Comparison of ENCODE assay signal across 11 cellular contexts in genomic region chr3:25423780-25424179, GRCh38. TPM values are rescaled to one million over a fixed set of nuclear protein-coding genes. Genes with fewer than 3 reads are reported as not detected.
DNase-seq lines count a peak whose midpoint lies in the region; ATAC-seq, FAIRE-seq and TF ChIP-seq lines count a peak whose summit lies in the region.
"Had no signal": no experiment of that assay in that cellular context is flagged by ENCODE, and none has a peak within 500 bp of the region (broad histone marks: within the 10 kb centered on the region; RNA-seq: fewer than 3 reads in every experiment).

No MANE protein-coding gene starts in this region.

- CTCF ChIA-PET in A549 (lab: Yijun Ruan, JAX) = interaction anchor here (1.3 to 1.6 kb wide), 2 partner anchors 16 to 18 kb away, joined by 3 to 4 read pairs; no protein-coding TSS in a partner anchor

- POLR2A ChIA-PET in A549 (lab: Yijun Ruan, JAX) = interaction anchor here (0.6 to 1.5 kb wide), 6 partner anchors 10 to 169 kb away, joined by 3 to 4 read pairs (median 3); no protein-coding TSS in a partner anchor

- H3K4me3 ChIP-seq in A549 (0 out of 3 replicates have a peak overlapping the region, but pooled peaks have one; percentile 0), brain microvascular endothelial cell (ENCODE audit: low read depth, low read length) (no peak overlapping the region), stomach (no peak overlapping the region)

- H3K27me3 ChIP-seq in brain microvascular endothelial cell (replicated peaks) (no peaks in the 10 kb centered on the region), stomach (no peaks in the 10 kb centered on the region)

- ATAC-seq in A549 = peak in 1 of 2 experiments; percentile 27; a peak in 4 of 6 replicates
- peak; percentile 42 for ATAC-seq in HG03442 (IDR thresholded peaks at IDR 0.05; ENCODE audit: unreplicated experiment)

- H3K9me3 ChIP-seq in A549 = no peaks in the 10 kb centered on the region
- H3K9me3 ChIP-seq in stomach = no peaks in the 10 kb centered on the region

- TF ChIP-seq POLR2A in A549 (IDR thresholded peaks at IDR 0.05; ENCODE audit: low read length) (no peak), stomach (IDR thresholded peaks at IDR 0.05) (no peak)

- H3K27ac ChIP-seq in A549 (peak overlapping the region; percentile 92 to 95), brain microvascular endothelial cell (peak overlapping the region; percentile 99), stomach (no peak overlapping the region)

- H3K36me3 ChIP-seq in brain microvascular endothelial cell (replicated peaks) (no peaks in the 10 kb centered on the region), stomach (no peaks in the 10 kb centered on the region)

- DNase-seq in A549 (ENCODE audit: low read depth in 1 of 2, low spot score in 1 of 2) (peak in 1 of 2 experiments; percentile 69), brain microvascular endothelial cell (peak; percentile 84), kidney tubule cell (ENCODE audit: low spot score) (peak; percentile 64), D721Med (ENCODE audit: insufficient read length, low spot score) (no peak), NCI-H187 treated with DMSO at 0.1 percent for 48 hours (lab: John Stamatoyannopoulos, UW) (no peak), stomach (no peak)
- DNase-seq in activated T-cell treated with anti-CD3 and anti-CD28 coated beads, Interleukin-2, amount 50 U/mL, for 48 hours = no peak
- DNase-seq: activated T-cell treated with anti-CD3 and anti-CD28 coated beads for 4 hours, NCI-H1694 treated with DMSO at 0.1 percent for 48 hours had no signal

- TF ChIP-seq CTCF in A549 (IDR thresholded peaks at IDR 0.05) (no peak), brain microvascular endothelial cell (IDR thresholded peaks at IDR 0.05; ENCODE audit: low read depth, low read length, missing control alignments) (no peak), D721Med (IDR thresholded peaks at IDR 0.05; ENCODE audit: insufficient read depth, missing control alignments) (no peak), stomach (IDR thresholded peaks at IDR 0.05) (no peak)

- intact Hi-C loops in stomach (cut with DNase I; ENCODE audit: low total_unique reads) = no loop called here

- 5% methylated on average over 5 of the region's 5 CpGs for WGBS in A549 (ENCODE audit: missing lambda C conversion rate)
- whole genome bisulfite sequencing in stomach, 5 donors = 63 to 75% (median 73%) methylated on average over 5 of the region's 5 CpGs

- FAIRE-seq in A549 (lab: Jason Lieb, UNC) (peak; percentile 32), D721Med (lab: Jason Lieb, UNC) (no peak)
- FAIRE-seq: TTC549 had no signal

- peak overlapping the region; percentile 81 for H3K4me2 ChIP-seq in A549

- TF ChIP-seq RAD21 in A549 (conservative IDR thresholded peaks at IDR 0.05 in 1 of 2, IDR thresholded peaks at IDR 0.05 in 1 of 2) = no peak

- TF ChIP-seq EP300 in A549 (IDR thresholded peaks at IDR 0.05) = no peak
- TF ChIP-seq EP300 in stomach (IDR thresholded peaks at IDR 0.05) = no peak

- in situ Hi-C loops in brain microvascular endothelial cell (cut with HindIII; ENCODE audit: low pct_ligation_motif_present, low sequenced_read_pairs) = no loop called here

- peaks cover 67% of the 10 kb centered on the region for H3K4me1 ChIP-seq in A549
- H3K4me1 ChIP-seq in stomach = peaks cover 6 to 33% (median 20%) of the 10 kb centered on the region in 4 donors

TF ChIP-seq in A549, 52 proteins besides CTCF, POLR2A, EP300 and RAD21:
- TF ChIP-seq, protein P1, sequence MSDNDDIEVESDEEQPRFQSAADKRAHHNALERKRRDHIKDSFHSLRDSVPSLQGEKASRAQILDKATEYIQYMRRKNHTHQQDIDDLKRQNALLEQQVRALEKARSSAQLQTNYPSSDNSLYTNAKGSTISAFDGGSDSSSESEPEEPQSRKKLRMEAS (IDR thresholded peaks at IDR 0.05) = no peak
- TF ChIP-seq FOSL2 (IDR thresholded peaks at IDR 0.05) (peak; percentile 61; the same call in 1 of the 2 replicates), FOSL2 (CRISPR knock-in tag; IDR thresholded peaks at IDR 0.05) (peak; percentile 92)

RNA-seq across cellular contexts. Expression of gene RARB, which starts 4.3 kb away (rescaled TPM):
- polyA plus RNA-seq in A549 (2011; rRNA removed) = 30.8 and 31.9 TPM in 2 replicates
- polyA plus RNA-seq in A549 (2012; cell fraction: cytosol; rRNA removed) = 7.7 and 10.3 TPM in 2 replicates
- polyA plus RNA-seq in A549 (2012; cell fraction: nucleus; rRNA removed) = 4.9 and 10.2 TPM in 2 replicates
- polyA plus RNA-seq in A549 (2017; fragmentation: RNase III; extraction: RNeasy Plus Mini Kit Qiagen cat#74134 plus additional on column Dnase treatment) = 22.3 to 27.4 TPM (median 24.5 TPM) in 3 replicates
- 68.1 and 68.7 TPM in 2 replicates for polyA minus RNA-seq in A549 (2011; rRNA and poly(A)+ RNA removed)
- total RNA-seq in stomach = 10 to 100 TPM in 4 of 5 donors, 1 to 10 TPM in 1; 7.5 to 28.0 (median 12.5) TPM
- polyA plus RNA-seq in stomach = 1 to 10 TPM; 1.7 to 2.9 (median 2.1) TPM

Comparison
In these comparisons a context has a peak if more than half of its experiments do, and no peak if none do; other contexts are left out.
1. DNase-seq: peak in brain microvascular endothelial cell (single experiment) and kidney tubule cell (single experiment); none in D721Med (single experiment), NCI-H187 treated with DMSO at 0.1 percent for 48 hours (single experiment), stomach (single experiment) and activated T-cell treated with anti-CD3 and anti-CD28 coated beads, Interleukin-2, amount 50 U/mL, for 48 hours (0 of 2).
2. H3K27ac ChIP-seq: peak in A549 (2 of 2) and brain microvascular endothelial cell (single experiment); none in stomach (0 of 5).